15 cellular contexts compared by ENCODE assay signal in the genomic region with DNA sequence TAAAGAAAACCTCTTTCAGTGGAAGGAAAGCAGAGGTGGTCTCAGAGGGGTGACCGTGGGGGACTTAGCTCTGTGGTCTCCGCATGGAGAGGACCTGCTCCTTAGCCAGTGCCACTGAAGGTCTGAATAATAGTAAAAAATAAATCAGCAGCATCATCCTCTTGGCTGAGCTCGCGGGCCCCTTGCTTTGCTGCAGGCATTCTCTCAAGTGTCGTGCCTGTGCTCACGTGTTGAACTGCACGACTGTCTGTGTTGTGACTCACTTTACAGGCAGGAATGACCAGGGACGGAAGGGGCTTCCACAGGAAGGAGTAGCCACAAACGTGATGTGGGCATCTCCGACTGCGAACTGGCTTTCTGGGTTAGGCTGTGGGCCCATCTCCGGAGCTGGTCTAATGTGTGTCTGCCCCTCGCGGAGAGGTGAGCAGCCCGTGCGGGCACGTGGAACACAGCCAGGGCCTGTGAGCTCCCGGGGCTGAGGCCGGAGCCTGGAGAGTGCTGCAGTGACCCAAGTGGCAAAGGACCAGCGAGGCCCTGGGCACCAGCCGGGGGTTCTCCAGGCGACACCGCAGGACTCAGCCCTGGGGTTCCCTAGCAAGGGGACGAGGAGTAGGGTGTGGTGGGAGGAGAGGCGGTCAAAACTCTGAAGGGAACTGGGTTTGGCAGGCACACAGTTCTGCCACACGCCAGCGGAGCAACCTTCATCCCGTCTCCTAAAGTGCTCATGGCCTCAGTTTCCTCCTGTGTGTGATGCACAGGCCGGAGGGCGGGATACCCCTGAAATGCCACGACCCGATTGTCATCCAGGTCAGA.
A peak's percentile ranks its signal among the peaks of the same experiment; 100 is the strongest.
DNase-seq lines count a peak whose midpoint lies in the region; ATAC-seq lines count a peak whose summit lies in the region.
"Had no signal": no experiment of that assay in that cellular context is flagged by ENCODE, and none has a peak within 500 bp of the region (broad histone marks: within the 10 kb centered on the region; RNA-seq: fewer than 3 reads in every experiment).

No MANE protein-coding gene starts in this region.

- no peak overlapping the region for H3K4ac ChIP-seq in trophoblast cell (ENCODE audit: low read depth, low read length)

- H3K4me3 ChIP-seq in trophoblast cell (ENCODE audit: low read depth, low read length) (no peak overlapping the region), GM23248 (no peak overlapping the region)
- H3K4me3 ChIP-seq: GM12878, HAP-1 had no signal

- no peak overlapping the region for H3K4me3 Mint-ChIP-seq in activated naive CD4-positive, alpha-beta T cell treated with anti-CD3 and anti-CD28 coated beads for 36 hours
- H3K4me3 Mint-ChIP-seq: CD4-positive, alpha-beta memory T cell had no signal

- no peaks in the 10 kb centered on the region for H3K9me3 Mint-ChIP-seq in activated naive CD4-positive, alpha-beta T cell treated with anti-CD3 and anti-CD28 coated beads for 36 hours
- no peaks in the 10 kb centered on the region for H3K9me3 Mint-ChIP-seq in activated naive CD4-positive, alpha-beta T cell treated with anti-CD3 and anti-CD28 coated beads, Interleukin-2, amount 50 U/mL, for 72 hours

- H3K79me2 ChIP-seq in trophoblast cell (ENCODE audit: control insufficient read depth, insufficient read depth, low read length, poor library complexity) (no peaks in the 10 kb centered on the region), GM23248 (ENCODE audit: insufficient read depth) (no peaks in the 10 kb centered on the region)

- H3K27me3 Mint-ChIP-seq in activated naive CD4-positive, alpha-beta T cell treated with anti-CD3 and anti-CD28 coated beads for 36 hours (ENCODE audit: low read depth): no peaks in the 10 kb centered on the region
- H3K27me3 Mint-ChIP-seq: CD4-positive, alpha-beta memory T cell had no signal

- no peak overlapping the region for H2BK120ac ChIP-seq in trophoblast cell (ENCODE audit: insufficient read depth, low read length, poor library complexity)

- H2BK12ac ChIP-seq in trophoblast cell (ENCODE audit: low read length): no peak overlapping the region

- no peak for ATAC-seq in activated naive CD4-positive, alpha-beta T cell treated with anti-CD3 and anti-CD28 coated beads, Interleukin-2, amount 50 U/mL, for 72 hours
- no peak for ATAC-seq in HG02938 (IDR thresholded peaks at IDR 0.05; ENCODE audit: unreplicated experiment)
- ATAC-seq: GM12878 had no signal

- peaks cover 3 to 9% of the 10 kb centered on the region in 2 experiments for H3K4me1 ChIP-seq in trophoblast cell (ENCODE audit: control insufficient read depth in 1 of 2, insufficient read depth in 2 of 2, low read length in 2 of 2)
- no peaks in the 10 kb centered on the region for H3K4me1 ChIP-seq in GM23248 (ENCODE audit: insufficient read depth)
- H3K4me1 ChIP-seq: HAP-1 had no signal

- peaks cover 1% of the 10 kb centered on the region for H3K36me3 Mint-ChIP-seq in activated naive CD4-positive, alpha-beta T cell treated with anti-CD3 and anti-CD28 coated beads for 36 hours (ENCODE audit: low read depth)
- peaks cover 0 to 4% of the 10 kb centered on the region in 2 donors for H3K36me3 Mint-ChIP-seq in activated naive CD4-positive, alpha-beta T cell treated with anti-CD3 and anti-CD28 coated beads, Interleukin-2, amount 50 U/mL, for 72 hours

- no peak overlapping the region for H3K27ac ChIP-seq in trophoblast cell (ENCODE audit: low read depth, low read length)
- no peak overlapping the region for H3K27ac ChIP-seq in GM23248
- H3K27ac ChIP-seq: C4-2B had no signal

- no peak overlapping the region for H3K23ac ChIP-seq in trophoblast cell (ENCODE audit: low read length)

- H4K20me1 ChIP-seq in GM23248 (ENCODE audit: insufficient read depth): no peaks in the 10 kb centered on the region

- H4K8ac ChIP-seq in trophoblast cell (ENCODE audit: low read depth, low read length): no peak overlapping the region

- CTCF ChIA-PET in activated naive CD4-positive, alpha-beta T cell treated with anti-CD3 and anti-CD28 coated beads for 36 hours (lab: Charles Lee): no interaction called here

- H3K4me2 ChIP-seq in trophoblast cell (ENCODE audit: low read length) (no peak overlapping the region), GM23248 (ENCODE audit: unreplicated experiment) (no peak overlapping the region)

- no peaks in the 10 kb centered on the region for H3K27me3 ChIP-seq in trophoblast cell (ENCODE audit: insufficient read depth, low read length)
- no peaks in the 10 kb centered on the region for H3K27me3 ChIP-seq in GM23248 (replicated peaks; ENCODE audit: insufficient read depth)
- H3K27me3 ChIP-seq: BE2C had no signal

- peaks cover 18% of the 10 kb centered on the region for H3K4me1 Mint-ChIP-seq in activated naive CD4-positive, alpha-beta T cell treated with anti-CD3 and anti-CD28 coated beads for 36 hours (ENCODE audit: low read depth)

- DNase-seq in EL: peak; percentile 32
- DNase-seq in M059J (ENCODE audit: low read depth): peak; percentile 82
- DNase-seq in islet precursor cell: peak; percentile 80
- DNase-seq in trophoblast cell: peak; percentile 9 to 18
- no peak for DNase-seq in activated naive CD4-positive, alpha-beta T cell treated with anti-CD3 and anti-CD28 coated beads for 36 hours
- DNase-seq in GM23248: no peak
- no peak for DNase-seq in activated naive CD4-positive, alpha-beta T cell treated with anti-CD3 and anti-CD28 coated beads, Interleukin-2, amount 50 U/mL, for 72 hours (ENCODE audit: low spot score in 2 of 2)
- DNase-seq: BE2C; CD4-positive, alpha-beta memory T cell; COR-L47; KBM-7 had no signal

- no peak overlapping the region for H3K18ac ChIP-seq in trophoblast cell (ENCODE audit: low read length)

- H3K79me1 ChIP-seq in trophoblast cell (ENCODE audit: low read length): peaks cover 3% of the 10 kb centered on the region

- H3K36me3 ChIP-seq in trophoblast cell (ENCODE audit: control insufficient read depth in 1 of 2, insufficient read depth in 2 of 2, low read length in 2 of 2) (peaks cover 11 to 20% of the 10 kb centered on the region in 2 experiments), GM23248 (ENCODE audit: low read depth) (no peaks in the 10 kb centered on the region)
- H3K36me3 ChIP-seq: HAP-1 had no signal

- H2AFZ ChIP-seq in trophoblast cell (ENCODE audit: insufficient read depth, low read length, poor library complexity) (no peak overlapping the region), GM23248 (no peak overlapping the region)

- H4K12ac ChIP-seq in trophoblast cell (ENCODE audit: low read depth, low read length): no peak overlapping the region

- no peaks in the 10 kb centered on the region for H3K9me2 ChIP-seq in GM23248 (ENCODE audit: insufficient read depth)

- intact Hi-C loops in activated naive CD4-positive, alpha-beta T cell treated with anti-CD3 and anti-CD28 coated beads for 36 hours (cut with micrococcal nuclease): no loop called here

- H2AK5ac ChIP-seq in trophoblast cell (ENCODE audit: low read length): no peak overlapping the region

- H3K27ac Mint-ChIP-seq in activated naive CD4-positive, alpha-beta T cell treated with anti-CD3 and anti-CD28 coated beads for 36 hours: no peak overlapping the region
- no peak overlapping the region for H3K27ac Mint-ChIP-seq in activated naive CD4-positive, alpha-beta T cell treated with anti-CD3 and anti-CD28 coated beads, Interleukin-2, amount 50 U/mL, for 72 hours
- H3K27ac Mint-ChIP-seq: CD4-positive, alpha-beta memory T cell had no signal

- H3F3A ChIP-seq in GM23248 (ENCODE audit: insufficient read depth): no peaks in the 10 kb centered on the region

- no CpG with 5 or more reads among the region's 32 CpGs for WGBS in trophoblast cell (ENCODE audit: extremely low coverage, insufficient coverage, insufficient read length)
- 88 to 90% methylated on average over 28 to 32 of the region's 32 CpGs for WGBS in GM23248 (ENCODE audit: low coverage in 1 of 2, low lambda C conversion rate in 2 of 2, missing lambda C conversion rate in 2 of 2), 2 experiments

- in situ Hi-C loops in GM23248 (cut with MboI): no loop called here

- H3K9me3 ChIP-seq in trophoblast cell (ENCODE audit: insufficient read depth, low read depth, low read length): no peaks in the 10 kb centered on the region
- no peaks in the 10 kb centered on the region for H3K9me3 ChIP-seq in GM23248 (ENCODE audit: low read depth)
- H3K9me3 ChIP-seq: BE2C, HAP-1 had no signal

- H3K9ac ChIP-seq in trophoblast cell (ENCODE audit: low read length) (no peak overlapping the region), GM23248 (no peak overlapping the region)

- peak overlapping the region; percentile 21 for H4K91ac ChIP-seq in trophoblast cell (ENCODE audit: low read depth, low read length)

- no peak overlapping the region for H2BK5ac ChIP-seq in trophoblast cell (ENCODE audit: low read depth, low read length, poor library complexity)

- H3K14ac ChIP-seq in trophoblast cell (ENCODE audit: low read length): no peak overlapping the region

Comparison
In these comparisons a context has a peak if more than half of its experiments do, and no peak if none do; other contexts are left out.
1. DNase-seq: peak in EL (single experiment), M059J (single experiment), islet precursor cell (single experiment) and trophoblast cell (2 of 2); none in activated naive CD4-positive, alpha-beta T cell treated with anti-CD3 and anti-CD28 coated beads for 36 hours (single experiment), GM23248 (single experiment) and activated naive CD4-positive, alpha-beta T cell treated with anti-CD3 and anti-CD28 coated beads, Interleukin-2, amount 50 U/mL, for 72 hours (0 of 2).